21 cellular contexts compared by ENCODE assay signal in the genomic region with DNA sequence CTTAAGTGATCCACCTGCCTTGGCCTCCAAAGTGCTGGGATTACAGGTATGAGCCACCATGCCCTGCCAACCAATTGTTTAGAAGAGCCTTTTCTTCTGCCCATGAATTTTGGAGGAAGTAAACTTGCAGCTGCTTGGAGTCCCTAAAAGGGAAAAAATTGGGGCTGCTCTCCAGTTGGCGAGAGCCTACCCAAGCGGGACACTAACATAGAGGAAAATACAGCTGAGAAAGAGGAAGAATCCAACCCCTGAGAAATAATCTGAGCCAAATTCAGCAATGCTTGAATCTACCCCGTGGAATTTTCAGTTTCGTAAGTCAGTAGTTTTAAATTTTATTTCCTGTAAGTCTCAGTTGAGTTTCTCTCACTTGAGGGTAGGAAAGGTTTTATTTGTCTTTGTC. TPM values are rescaled to one million over a fixed set of nuclear protein-coding genes. Genes with fewer than 3 reads are reported as not detected.
DNase-seq lines count a peak whose midpoint lies in the region; ATAC-seq and TF ChIP-seq lines count a peak whose summit lies in the region.
"Had no signal": no experiment of that assay in that cellular context is flagged by ENCODE, and none has a peak within 500 bp of the region (broad histone marks: within the 10 kb centered on the region; RNA-seq: fewer than 3 reads in every experiment).

No MANE protein-coding gene starts in this region.

- intact Hi-C loops in PC-9 (cut with micrococcal nuclease; ENCODE audit: unreplicated experiment): loop anchor here (2.0 to 5.0 kb wide), 2 partner anchors 47 to 98 kb away; no protein-coding TSS in a partner anchor

- H3F3A ChIP-seq in PC-9 (ENCODE audit: insufficient read depth, low read depth): peaks cover 34% of the 10 kb centered on the region

- TF ChIP-seq POLR2A in upper lobe of left lung (IDR thresholded peaks at IDR 0.05): no peak

- no peak overlapping the region for H3K18ac ChIP-seq in trophoblast cell (ENCODE audit: low read length)

- peak overlapping the region; percentile 93 for H4K91ac ChIP-seq in trophoblast cell (ENCODE audit: low read depth, low read length)

- peaks cover 23% of the 10 kb centered on the region for H3K79me1 ChIP-seq in trophoblast cell (ENCODE audit: low read length)

- H3K4me2 ChIP-seq in PC-9 (peak overlapping the region; percentile 77), trophoblast cell (ENCODE audit: low read length) (no peak overlapping the region)

- peak overlapping the region; percentile 67 for H3K14ac ChIP-seq in trophoblast cell (ENCODE audit: low read length)

- no TSS peak for BruUV-seq in PC-9 (replicated peaks; lab: Mats Ljungman, UMichigan)

- no peaks in the 10 kb centered on the region for H4K20me1 ChIP-seq in PC-9 (ENCODE audit: insufficient read depth)

- CTCF ChIA-PET in PC-9 (lab: Charles Lee): no interaction called here
- CTCF ChIA-PET in GM10248 (lab: Yijun Ruan, JAX): no interaction called here

- no peak overlapping the region for H4K12ac ChIP-seq in trophoblast cell (ENCODE audit: low read depth, low read length)

- H3K27me3 ChIP-seq in PC-9 (ENCODE audit: insufficient read depth, low read depth) (no peaks in the 10 kb centered on the region), endodermal cell (ENCODE audit: control insufficient read depth, insufficient read depth, low read length, poor library complexity, severe bottlenecking) (no peaks in the 10 kb centered on the region), trophoblast cell (ENCODE audit: insufficient read depth, low read length) (no peaks in the 10 kb centered on the region), upper lobe of left lung (no peaks in the 10 kb centered on the region)

- H3K4me3 ChIP-seq in PC-9: peak overlapping the region; percentile 38; the same call in 1 of the 2 replicates
- no peak overlapping the region for H3K4me3 ChIP-seq in endodermal cell (ENCODE audit: low read length)
- H3K4me3 ChIP-seq in trophoblast cell (ENCODE audit: low read depth, low read length): no peak overlapping the region
- H3K4me3 ChIP-seq in upper lobe of left lung: no peak overlapping the region

- H3K4me1 ChIP-seq in PC-9 (replicated peaks; ENCODE audit: insufficient read depth) (peaks cover 30% of the 10 kb centered on the region), endodermal cell (ENCODE audit: control insufficient read depth, insufficient read depth, low read length) (peaks cover 5% of the 10 kb centered on the region), trophoblast cell (ENCODE audit: control insufficient read depth in 1 of 2, insufficient read depth in 2 of 2, low read length in 2 of 2) (peaks cover 8 to 16% of the 10 kb centered on the region in 2 experiments), upper lobe of left lung (no peaks in the 10 kb centered on the region)

- no peak overlapping the region for H3K4me3 Mint-ChIP-seq in endodermal cell
- no peak overlapping the region for H3K4me3 Mint-ChIP-seq in stimulated activated naive CD8-positive, alpha-beta T cell treated with anti-CD3 and anti-CD28 coated beads, Interleukin-15, amount 100 ng/mL, for 72 hours
- H3K4me3 Mint-ChIP-seq: CD14-positive monocyte had no signal

- H2AK5ac ChIP-seq in trophoblast cell (ENCODE audit: low read length): peak overlapping the region; percentile 73

- H3K27ac ChIP-seq in PC-9 (peak overlapping the region; percentile 96), endodermal cell (ENCODE audit: low read depth, low read length) (no peak overlapping the region), trophoblast cell (ENCODE audit: low read depth, low read length) (peak overlapping the region; percentile 98), upper lobe of left lung (no peak overlapping the region)
- H3K27ac ChIP-seq: RWPE1 had no signal

- DNase-seq in PC-9 (peak in 1 of 2 experiments; percentile 36), endodermal cell (peak; percentile 18), trophoblast cell (no peak), upper lobe of left lung (no peak), NCI-H526 (lab: John Stamatoyannopoulos, UW) (no peak), GM10248 (ENCODE audit: extremely low spot score) (no peak)
- DNase-seq in stimulated activated naive CD8-positive, alpha-beta T cell treated with anti-CD3 and anti-CD28 coated beads, Interleukin-15, amount 100 ng/mL, for 72 hours: no peak
- DNase-seq: DMS153, HCEC 1CT, KBM-7, MV-4-11, NCI-H1105, NCI-H1436 treated with DMSO at 0.1 percent for 48 hours, NCI-H187 treated with DMSO at 0.1 percent for 48 hours, NCI-H2171 treated with DMSO at 0.1 percent for 48 hours, NCI-H345, NCI-H510A treated with DMSO at 0.1 percent for 48 hours, NCI-H774, SHP77 treated with DMSO at 0.1 percent for 48 hours had no signal

- TF ChIP-seq EP300 in upper lobe of left lung (IDR thresholded peaks at IDR 0.05): no peak

- TF ChIP-seq CTCF in PC-9 (conservative IDR thresholded peaks at IDR 0.05) (no peak), endodermal cell (conservative IDR thresholded peaks at IDR 0.05) (no peak), upper lobe of left lung (IDR thresholded peaks at IDR 0.05) (no peak), GM10248 (IDR thresholded peaks at IDR 0.05; ENCODE audit: control extremely low read depth, extremely low read depth, low read depth, missing control alignments) (no peak)

- peak overlapping the region; percentile 95 for H2BK12ac ChIP-seq in trophoblast cell (ENCODE audit: low read length)

- POLR2A ChIA-PET in PC-9 (lab: Charles Lee; ENCODE audit: unreplicated experiment): no interaction called here
- POLR2A ChIA-PET in GM10248 (lab: Yijun Ruan, JAX): interaction anchor here (0.6 to 0.7 kb wide), 2 partner anchors 242 to 251 kb away, joined by 4 read pairs; no protein-coding TSS in a partner anchor

- H2AFZ ChIP-seq in PC-9 (peak overlapping the region; percentile 73), trophoblast cell (ENCODE audit: insufficient read depth, low read length, poor library complexity) (no peak overlapping the region)

- H3K27ac Mint-ChIP-seq in endodermal cell: no peak overlapping the region
- no peak overlapping the region for H3K27ac Mint-ChIP-seq in stimulated activated naive CD8-positive, alpha-beta T cell treated with anti-CD3 and anti-CD28 coated beads, Interleukin-15, amount 100 ng/mL, for 72 hours
- H3K27ac Mint-ChIP-seq: CD14-positive monocyte had no signal

- H2BK5ac ChIP-seq in trophoblast cell (ENCODE audit: low read depth, low read length, poor library complexity): peak overlapping the region; percentile 85

- H3K23ac ChIP-seq in trophoblast cell (ENCODE audit: low read length): no peak overlapping the region

- no peaks in the 10 kb centered on the region for H3K9me2 ChIP-seq in PC-9 (ENCODE audit: insufficient read depth)

- H3K36me3 Mint-ChIP-seq in endodermal cell (ENCODE audit: low read depth): no peaks in the 10 kb centered on the region
- H3K36me3 Mint-ChIP-seq: CD14-positive monocyte had no signal

- no peak overlapping the region for H3K9ac ChIP-seq in endodermal cell (ENCODE audit: extremely low read depth, low read length, poor library complexity, severe bottlenecking)
- H3K9ac ChIP-seq in trophoblast cell (ENCODE audit: low read length): no peak overlapping the region

- ATAC-seq in stimulated activated naive CD8-positive, alpha-beta T cell treated with anti-CD3 and anti-CD28 coated beads, Interleukin-15, amount 100 ng/mL, for 72 hours: no peak
- no peak for ATAC-seq in upper lobe of left lung (ENCODE audit: low FRiP score in 2 of 2)

- H3K79me2 ChIP-seq in PC-9 (ENCODE audit: low read depth) (no peaks in the 10 kb centered on the region), trophoblast cell (ENCODE audit: control insufficient read depth, insufficient read depth, low read length, poor library complexity) (peaks cover 4% of the 10 kb centered on the region)

- H3K9me3 ChIP-seq in PC-9 (ENCODE audit: insufficient read depth, low read depth) (no peaks in the 10 kb centered on the region), endodermal cell (ENCODE audit: control insufficient read depth, low read length) (no peaks in the 10 kb centered on the region), trophoblast cell (ENCODE audit: insufficient read depth, low read depth, low read length) (no peaks in the 10 kb centered on the region), upper lobe of left lung (no peaks in the 10 kb centered on the region)

- peaks cover 5% of the 10 kb centered on the region for H3K4me1 Mint-ChIP-seq in endodermal cell
- H3K4me1 Mint-ChIP-seq in stimulated activated naive CD8-positive, alpha-beta T cell treated with anti-CD3 and anti-CD28 coated beads, Interleukin-15, amount 100 ng/mL, for 72 hours: no peaks in the 10 kb centered on the region

- peak overlapping the region; percentile 96 for H2BK120ac ChIP-seq in trophoblast cell (ENCODE audit: insufficient read depth, low read length, poor library complexity)

- peak overlapping the region; percentile 70 for H3K4ac ChIP-seq in trophoblast cell (ENCODE audit: low read depth, low read length)

- H3K9me3 Mint-ChIP-seq in endodermal cell: no peaks in the 10 kb centered on the region
- no peaks in the 10 kb centered on the region for H3K9me3 Mint-ChIP-seq in stimulated activated naive CD8-positive, alpha-beta T cell treated with anti-CD3 and anti-CD28 coated beads, Interleukin-15, amount 100 ng/mL, for 72 hours
- H3K9me3 Mint-ChIP-seq: CD14-positive monocyte had no signal

- peaks cover 11% of the 10 kb centered on the region for H3K27me3 Mint-ChIP-seq in endodermal cell (ENCODE audit: insufficient read depth)
- no peaks in the 10 kb centered on the region for H3K27me3 Mint-ChIP-seq in stimulated activated naive CD8-positive, alpha-beta T cell treated with anti-CD3 and anti-CD28 coated beads, Interleukin-15, amount 100 ng/mL, for 72 hours

- 96 to 100% methylated on average over 4 of the region's 4 CpGs for WGBS in endodermal cell (ENCODE audit: insufficient coverage in 1 of 2, insufficient read length in 1 of 2), 2 experiments
- WGBS in trophoblast cell (ENCODE audit: extremely low coverage, insufficient coverage, insufficient read length): no CpG with 5 or more reads among the region's 4 CpGs
- WGBS in upper lobe of left lung, 2 donors: 84 to 85% methylated on average over 4 of the region's 4 CpGs

- H3K36me3 ChIP-seq in PC-9 (ENCODE audit: low read depth): no peaks in the 10 kb centered on the region
- no peaks in the 10 kb centered on the region for H3K36me3 ChIP-seq in endodermal cell (ENCODE audit: control insufficient read depth, insufficient read depth, low read length)
- H3K36me3 ChIP-seq in trophoblast cell (ENCODE audit: control insufficient read depth in 1 of 2, insufficient read depth in 2 of 2, low read length in 2 of 2): no peaks in the 10 kb centered on the region
- no peaks in the 10 kb centered on the region for H3K36me3 ChIP-seq in upper lobe of left lung

- H4K8ac ChIP-seq in trophoblast cell (ENCODE audit: low read depth, low read length): peak overlapping the region; percentile 80

RNA-seq across cellular contexts. Expression of a gene that starts 30.3 kb away (rescaled TPM):
- 16.4 and 21.7 TPM in 2 replicates for total RNA-seq in PC-9 (2021)
- 10 to 100 TPM; 30.4 to 30.5 TPM for total RNA-seq in endodermal cell
- 59.9 TPM for polyA plus RNA-seq in endodermal cell (2013, experiment 1 of 2)
- 57.9 TPM for polyA plus RNA-seq in endodermal cell (2013, experiment 2 of 2)
- 30.4 and 31.5 TPM in 2 replicates for polyA plus RNA-seq in trophoblast cell (2013)
- 10 to 100 TPM in 5 of 6 donors, 1 to 10 TPM in 1; 9.4 to 22.3 (median 15.8) TPM for total RNA-seq in upper lobe of left lung

Comparison
In these comparisons a context has a peak if more than half of its experiments do, and no peak if none do; other contexts are left out.
1. H3K27ac ChIP-seq: peak in PC-9 (single experiment) and trophoblast cell (single experiment); none in endodermal cell (single experiment) and upper lobe of left lung (0 of 4).